ENCODE assay signal across 9 cellular contexts in genomic region chr10:126904807-126905686, GRCh38. TPM values are rescaled to one million over a fixed set of nuclear protein-coding genes. Genes with fewer than 3 reads are reported as not detected.
DNase-seq lines count a peak whose midpoint lies in the region; ATAC-seq and TF ChIP-seq lines count a peak whose summit lies in the region.
"Had no signal": no experiment of that assay in that cellular context is flagged by ENCODE, and none has a peak within 500 bp of the region (broad histone marks: within the 10 kb centered on the region; RNA-seq: fewer than 3 reads in every experiment).

Gene DOCK1, plus strand, starts transcription at chr10:126905428. Its CDS starts 90 bp downstream, at chr10:126905518.

- H3K4me3 ChIP-seq in SK-N-SH (ENCODE audit: low read depth in 2 of 2, low read length in 1 of 2) (peak within 1 kb of the TSS; percentile 73 to 75), epithelial cell of esophagus (ENCODE audit: low read length) (peak within 1 kb of the TSS; percentile 66)

- peak within 1 kb of the TSS; percentile 79 for H2AFZ ChIP-seq in SK-N-SH (ENCODE audit: low read depth)

- ATAC-seq in HG02870 (IDR thresholded peaks at IDR 0.05; ENCODE audit: unreplicated experiment) (no peak), GM21447 (IDR thresholded peaks at IDR 0.05; ENCODE audit: unreplicated experiment) (no peak)

- H3K4me2 ChIP-seq in SK-N-SH, result peak within 1 kb of the TSS; percentile 99

- H3K4me1 ChIP-seq in SK-N-SH (ENCODE audit: control insufficient read depth in 1 of 2, insufficient read depth in 2 of 2, low read depth in 1 of 2, low read length in 1 of 2), result peaks cover 9 to 14% of the 10 kb centered on the region in 2 experiments; a peak in 2 of 4 replicates

- no peak for TF ChIP-seq EP300 in SK-N-SH (IDR thresholded peaks at IDR 0.05; ENCODE audit: borderline replicate concordance in 1 of 2, low read depth in 1 of 2, low read length in 1 of 2)

- H3K9me3 ChIP-seq in SK-N-SH, result no peaks in the 10 kb centered on the region

- CTCF ChIA-PET in SK-N-SH (lab: Yijun Ruan, JAX), result no interaction called here

- no peaks in the 10 kb centered on the region for H3K27me3 ChIP-seq in SK-N-SH (ENCODE audit: insufficient read depth)

- TF ChIP-seq CTCF in SK-N-SH (IDR thresholded peaks at IDR 0.05), result no peak
- TF ChIP-seq CTCF in epithelial cell of esophagus (IDR thresholded peaks at IDR 0.05; ENCODE audit: insufficient read depth, low read depth, low read length, missing control alignments), result no peak

- TF ChIP-seq RAD21 in SK-N-SH (IDR thresholded peaks at IDR 0.05; ENCODE audit: low read length), result no peak

- no peaks in the 10 kb centered on the region for H3F3A ChIP-seq in SK-N-SH (replicated peaks; ENCODE audit: insufficient read depth)

- POLR2A ChIA-PET in SK-N-SH (lab: Yijun Ruan, JAX), result no interaction called here

- peaks cover 24% of the 10 kb centered on the region for H4K20me1 ChIP-seq in SK-N-SH (ENCODE audit: insufficient read depth)

- WGBS in SK-N-SH (ENCODE audit: low lambda C conversion rate), result 14% methylated on average over 23 of the region's 102 CpGs

- peaks cover 54% of the 10 kb centered on the region for H3K79me2 ChIP-seq in SK-N-SH (ENCODE audit: insufficient read depth)

- DNase-seq in NCI-H82 (lab: John Stamatoyannopoulos, UW) (peak; percentile 61), NCI-H82 treated with DMSO at 0.1 percent for 48 hours (lab: John Stamatoyannopoulos, UW; ENCODE audit: unreplicated experiment) (no peak), SK-N-SH (peak; percentile 93), epithelial cell of esophagus (ENCODE audit: low read depth) (peak; percentile 80), lung microvascular endothelial cell (ENCODE audit: low read depth in 2 of 2) (peak; percentile 79 to 81)
- DNase-seq: DND-41 had no signal

- H3K27ac ChIP-seq in SK-N-SH (ENCODE audit: low read depth in 2 of 2, low read length in 1 of 2) (peak within 1 kb of the TSS; percentile 41 to 58; a peak in 2 of 4 replicates), temporal lobe (ENCODE audit: low read depth, low read length) (peak within 1 kb of the TSS; percentile 13)

- H3K9ac ChIP-seq in SK-N-SH, result peak within 1 kb of the TSS; percentile 80

- no peaks in the 10 kb centered on the region for H3K9me2 ChIP-seq in SK-N-SH

- peaks cover 0 to 3% of the 10 kb centered on the region in 2 experiments for H3K36me3 ChIP-seq in SK-N-SH (replicated peaks in 1 of 2; ENCODE audit: control insufficient read depth in 1 of 2, insufficient read depth in 2 of 2, low read length in 1 of 2)

TF ChIP-seq in SK-N-SH, 30 proteins besides CTCF, POLR2A, EP300 and RAD21 (continues in another document):
- no peak for TF ChIP-seq EZH2phosphoT487 (IDR thresholded peaks at IDR 0.05; ENCODE audit: borderline replicate concordance, low read depth)
- TF ChIP-seq TAF1 (IDR thresholded peaks at IDR 0.05; ENCODE audit: borderline replicate concordance, low read depth, low read length), result peak; percentile 71
- TF ChIP-seq, protein P1, sequence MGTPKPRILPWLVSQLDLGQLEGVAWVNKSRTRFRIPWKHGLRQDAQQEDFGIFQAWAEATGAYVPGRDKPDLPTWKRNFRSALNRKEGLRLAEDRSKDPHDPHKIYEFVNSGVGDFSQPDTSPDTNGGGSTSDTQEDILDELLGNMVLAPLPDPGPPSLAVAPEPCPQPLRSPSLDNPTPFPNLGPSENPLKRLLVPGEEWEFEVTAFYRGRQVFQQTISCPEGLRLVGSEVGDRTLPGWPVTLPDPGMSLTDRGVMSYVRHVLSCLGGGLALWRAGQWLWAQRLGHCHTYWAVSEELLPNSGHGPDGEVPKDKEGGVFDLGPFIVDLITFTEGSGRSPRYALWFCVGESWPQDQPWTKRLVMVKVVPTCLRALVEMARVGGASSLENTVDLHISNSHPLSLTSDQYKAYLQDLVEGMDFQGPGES (IDR thresholded peaks at IDR 0.05; ENCODE audit: low read depth, low read length), result no peak
- TF ChIP-seq FOXM1 (IDR thresholded peaks at IDR 0.05; ENCODE audit: low read depth), result no peak
- TF ChIP-seq TCF12 (IDR thresholded peaks at IDR 0.05), result no peak
- TF ChIP-seq GABPA (IDR thresholded peaks at IDR 0.05; ENCODE audit: low read depth), result peak; percentile 31; the same call in 1 of the 2 replicates
- TF ChIP-seq GATA2 (CRISPR knock-in tag; IDR thresholded peaks at IDR 0.05), result no peak
- TF ChIP-seq CHD2 (IDR thresholded peaks at IDR 0.05; ENCODE audit: low read length, partially characterized antibody), result no peak
- no peak for TF ChIP-seq FOSL2 (IDR thresholded peaks at IDR 0.05; ENCODE audit: borderline replicate concordance, low read depth)
- TF ChIP-seq SIN3A (IDR thresholded peaks at IDR 0.05; ENCODE audit: borderline replicate concordance, low read depth, low read length), result no peak
- TF ChIP-seq POLR2AphosphoS5 (IDR thresholded peaks at IDR 0.05; ENCODE audit: low read depth, low read length), result peak; percentile 63; the same call in 1 of the 2 replicates
- TF ChIP-seq RXRA (IDR thresholded peaks at IDR 0.05; ENCODE audit: borderline replicate concordance, low read depth), result no peak
- TF ChIP-seq MEF2A (IDR thresholded peaks at IDR 0.05; ENCODE audit: borderline replicate concordance, low read depth), result no peak
- TF ChIP-seq, protein P2, sequence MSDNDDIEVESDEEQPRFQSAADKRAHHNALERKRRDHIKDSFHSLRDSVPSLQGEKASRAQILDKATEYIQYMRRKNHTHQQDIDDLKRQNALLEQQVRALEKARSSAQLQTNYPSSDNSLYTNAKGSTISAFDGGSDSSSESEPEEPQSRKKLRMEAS (IDR thresholded peaks at IDR 0.05; ENCODE audit: low read depth), result peak; percentile 11; the same call in 1 of the 2 replicates
- no peak; the same call in 1 of the 2 replicates for TF ChIP-seq MXI1 (IDR thresholded peaks at IDR 0.05; ENCODE audit: low read depth, low read length)
- TF ChIP-seq YY1 (IDR thresholded peaks at IDR 0.05; ENCODE audit: low read depth), result peak; percentile 89
- no peak for TF ChIP-seq ELF1 (IDR thresholded peaks at IDR 0.05)
- TF ChIP-seq RCOR1 (IDR thresholded peaks at IDR 0.05; ENCODE audit: low read length), result no peak
- TF ChIP-seq PBX3 (IDR thresholded peaks at IDR 0.05), result no peak
- TF ChIP-seq USF1 (IDR thresholded peaks at IDR 0.05; ENCODE audit: borderline replicate concordance, low read depth), result peak; percentile 55; the same call in 1 of the 2 replicates
- TF ChIP-seq FOXJ3 (CRISPR knock-in tag; IDR thresholded peaks at IDR 0.05), result no peak
- no peak for TF ChIP-seq NFIC (IDR thresholded peaks at IDR 0.05; ENCODE audit: borderline replicate concordance)
- no peak for TF ChIP-seq REST (IDR thresholded peaks at IDR 0.05; ENCODE audit: low read depth, low read length)
- TF ChIP-seq USF2 (IDR thresholded peaks at IDR 0.05; ENCODE audit: borderline replicate concordance, low read depth, low read length), result no peak

RNA-seq across cellular contexts. Expression of gene DOCK1, which starts in this region (rescaled TPM):
- polyA plus RNA-seq in SK-N-SH (2012; rRNA removed), result 15.5 and 15.6 TPM in 2 replicates
- 20.8 and 21.1 TPM in 2 replicates for polyA plus RNA-seq in SK-N-SH (2012; cell fraction: cytosol; rRNA removed)
- 15.1 and 19.9 TPM in 2 replicates for polyA plus RNA-seq in SK-N-SH (2012; cell fraction: nucleus; rRNA removed)
- total RNA-seq in lung microvascular endothelial cell, result 62.3 and 81.5 TPM in 2 replicates
- 13.5 TPM for total RNA-seq in temporal lobe
